In the genomic region with DNA sequence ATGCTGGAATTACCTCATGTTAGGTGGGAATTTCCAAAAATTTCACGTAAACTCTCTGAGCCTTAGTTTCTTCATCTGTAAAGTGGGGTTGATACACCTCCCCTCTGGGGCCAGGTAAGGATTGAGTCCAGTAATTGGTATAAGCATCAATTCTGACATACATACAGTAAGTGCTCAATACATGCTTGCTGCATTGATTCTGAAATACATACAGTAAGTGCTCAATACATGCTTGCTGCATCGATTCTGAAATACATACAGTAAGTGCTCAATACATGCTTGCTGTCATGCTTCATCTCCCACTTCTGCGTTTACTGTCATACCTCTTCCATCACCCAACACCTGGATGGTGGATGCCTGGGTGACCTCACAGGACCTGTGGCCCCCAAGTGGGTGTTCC, we compare ENCODE assay signal across 31 cellular contexts.
"Had no signal": no experiment of that assay in that cellular context is flagged by ENCODE, and none has a peak within 500 bp of the region (broad histone marks: within the 10 kb centered on the region; RNA-seq: fewer than 3 reads in every experiment).

No MANE protein-coding gene starts in this region.

- DNase-seq: naive B cell; naive thymus-derived CD8-positive, alpha-beta T cell; nephron progenitor cell; occipital lobe; ovary; psoas muscle; right cardiac atrium; spleen; stimulated activated CD4-positive, alpha-beta T cell treated with anti-CD3 and anti-CD28 coated beads, Interleukin-12 subunit alpha, Interleukin-12 subunit beta, amount 100 ng/mL, for 4 hours; stimulated activated CD4-positive, alpha-beta T cell treated with anti-CD3 and anti-CD28 coated beads, Interleukin-1b, Interleukin-23, amount 100 ng/mL, for 48 hours; stimulated activated CD4-positive, alpha-beta T cell treated with anti-CD3 and anti-CD28 coated beads, Interleukin-4, amount 100 ng/mL, for 1 hour; stimulated activated CD4-positive, alpha-beta T cell treated with anti-CD3 and anti-CD28 coated beads, Interleukin-4, amount 100 ng/mL, for 4 hours; stimulated activated CD8-positive, alpha-beta memory T cell treated with anti-CD3 and anti-CD28 coated beads, Interleukin-4, amount 100 ng/mL, for 48 hours; stimulated activated naive CD4-positive, alpha-beta T cell; stimulated activated naive CD8-positive, alpha-beta T cell treated with anti-CD3 and anti-CD28 coated beads, Interleukin-15, amount 100 ng/mL, for 72 hours; stimulated activated naive CD8-positive, alpha-beta T cell treated with anti-CD3 and anti-CD28 coated beads, Interleukin-15, Interleukin-2, amounts not matched to agents 100 U/mL and 50 U/mL, for 24 hours; substantia nigra; testis; tibial artery; transverse colon; upper lobe of right lung; uterus had no signal

- ATAC-seq: naive thymus-derived CD8-positive, alpha-beta T cell; psoas muscle; right cardiac atrium; sciatic nerve; stimulated activated memory B cell treated with anti-CD40 and anti-IgM and Interleukin-4, amounts not matched to agents 10 μg/mL and 1 μg/mL and 100 μg/mL, for 72 hours; stimulated activated naive CD8-positive, alpha-beta T cell treated with anti-CD3 and anti-CD28 coated beads, Interleukin-15, amount 100 ng/mL, for 72 hours; stimulated activated naive CD8-positive, alpha-beta T cell treated with anti-CD3 and anti-CD28 coated beads, Interleukin-15, Interleukin-2, amounts not matched to agents 100 U/mL and 50 U/mL, for 24 hours; upper lobe of right lung had no signal

- H2AFZ ChIP-seq: parathyroid adenoma had no signal

- H3K36me3 Mint-ChIP-seq: naive B cell; naive thymus-derived CD8-positive, alpha-beta T cell; stimulated activated memory B cell treated with anti-CD40 and anti-IgM and Interleukin-4, amounts not matched to agents 10 μg/mL and 1 μg/mL and 100 μg/mL, for 72 hours; type B pancreatic cell had no signal

- H3K79me2 ChIP-seq: parathyroid adenoma had no signal

- H3K9ac ChIP-seq: parathyroid adenoma had no signal

- H3K4me1 ChIP-seq: parathyroid adenoma, psoas muscle, spleen, suprapubic skin, testis, tibial artery, transverse colon, upper lobe of right lung, uterus had no signal

- H3K27ac Mint-ChIP-seq: naive B cell; naive thymus-derived CD8-positive, alpha-beta T cell; nephron progenitor cell; progenitor cell of endocrine pancreas; stimulated activated memory B cell treated with anti-CD40 and anti-IgM and Interleukin-4, amounts not matched to agents 10 μg/mL and 1 μg/mL and 100 μg/mL, for 72 hours; stimulated activated naive CD8-positive, alpha-beta T cell treated with anti-CD3 and anti-CD28 coated beads, Interleukin-15, amount 100 ng/mL, for 72 hours; type B pancreatic cell had no signal

- H3K4me1 Mint-ChIP-seq: naive B cell; naive thymus-derived CD8-positive, alpha-beta T cell; stimulated activated memory B cell treated with anti-CD40 and anti-IgM and Interleukin-4, amounts not matched to agents 10 μg/mL and 1 μg/mL and 100 μg/mL, for 72 hours; stimulated activated naive CD8-positive, alpha-beta T cell treated with anti-CD3 and anti-CD28 coated beads, Interleukin-15, amount 100 ng/mL, for 72 hours had no signal

- H3K4me3 Mint-ChIP-seq: naive thymus-derived CD8-positive, alpha-beta T cell; nephron progenitor cell; neural crest cell; stimulated activated memory B cell treated with anti-CD40 and anti-IgM and Interleukin-4, amounts not matched to agents 10 μg/mL and 1 μg/mL and 100 μg/mL, for 72 hours; stimulated activated naive CD8-positive, alpha-beta T cell treated with anti-CD3 and anti-CD28 coated beads, Interleukin-15, amount 100 ng/mL, for 72 hours; type B pancreatic cell had no signal

- H3K4me2 ChIP-seq: smooth muscle cell had no signal

- H3K27ac ChIP-seq: ovary, parathyroid adenoma, psoas muscle, skin epidermis, spleen, suprapubic skin, testis, tibial artery, transverse colon, upper lobe of right lung, uterus had no signal

- H3K27me3 ChIP-seq: ovary, testis, uterus had no signal

- H3K36me3 ChIP-seq: ovary, spleen, suprapubic skin, tibial artery, transverse colon, upper lobe of right lung, uterus had no signal

- H3K4me3 ChIP-seq: ovary, psoas muscle, skin epidermis, smooth muscle cell, spleen, suprapubic skin, testis, tibial artery, transverse colon, upper lobe of right lung, uterus had no signal

- H3K9me3 ChIP-seq: ovary, psoas muscle, spleen, suprapubic skin, testis, tibial artery, transverse colon, upper lobe of right lung, uterus had no signal

- H3K9me3 Mint-ChIP-seq: naive B cell; nephron progenitor cell; neural crest cell; stimulated activated memory B cell treated with anti-CD40 and anti-IgM and Interleukin-4, amounts not matched to agents 10 μg/mL and 1 μg/mL and 100 μg/mL, for 72 hours; stimulated activated naive CD8-positive, alpha-beta T cell treated with anti-CD3 and anti-CD28 coated beads, Interleukin-15, amount 100 ng/mL, for 72 hours; type B pancreatic cell had no signal
